Comparison of ENCODE assay signal across 10 cellular contexts in the genomic region with DNA sequence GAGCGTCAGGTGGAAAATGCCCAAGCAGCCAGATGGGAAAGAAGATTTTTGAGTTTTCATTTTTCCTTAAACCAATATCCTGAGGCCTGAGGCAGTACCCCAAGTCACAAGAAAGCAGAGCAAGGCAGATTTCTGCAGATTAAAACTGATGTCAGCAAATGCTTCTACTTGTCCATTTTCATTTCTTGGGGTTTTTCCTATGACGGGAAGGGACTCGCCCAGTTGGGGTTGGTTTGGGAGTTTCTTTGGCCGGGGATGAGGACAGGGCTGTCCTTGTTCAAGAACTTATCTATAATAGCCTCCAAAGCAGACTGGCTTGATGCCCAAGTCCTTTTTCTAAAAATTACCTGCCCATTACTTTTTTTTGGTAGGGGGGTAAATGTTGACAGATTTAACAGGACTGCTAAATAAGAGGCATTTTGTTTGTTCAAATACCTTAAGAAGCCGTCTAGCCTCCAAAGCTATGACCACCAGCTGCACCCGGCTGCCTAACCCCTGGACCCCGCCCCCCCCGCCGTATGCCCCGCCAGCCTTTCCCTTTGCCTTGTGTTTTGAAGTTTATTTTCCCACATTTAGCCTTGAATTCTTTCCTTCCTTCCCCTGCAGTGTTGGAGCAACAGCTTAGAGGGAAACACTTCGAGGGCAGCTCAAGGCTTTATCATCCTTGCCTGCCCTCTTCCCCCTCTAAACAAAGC. TPM values are rescaled to one million over a fixed set of nuclear protein-coding genes. Genes with fewer than 3 reads are reported as not detected.
DNase-seq lines count a peak whose midpoint lies in the region; ATAC-seq and TF ChIP-seq lines count a peak whose summit lies in the region.
"Had no signal": no experiment of that assay in that cellular context is flagged by ENCODE, and none has a peak within 500 bp of the region (broad histone marks: within the 10 kb centered on the region; RNA-seq: fewer than 3 reads in every experiment).

No MANE protein-coding gene starts in this region.

- H3K9me3 Mint-ChIP-seq in activated CD4-positive, alpha-beta T cell treated with anti-CD3 and anti-CD28 coated beads for 36 hours (ENCODE audit: low read depth): no peaks in the 10 kb centered on the region
- H3K9me3 Mint-ChIP-seq in activated CD4-positive, alpha-beta memory T cell treated with anti-CD3 and anti-CD28 coated beads for 36 hours: no peaks in the 10 kb centered on the region

- peaks cover 2% of the 10 kb centered on the region for H3K27me3 Mint-ChIP-seq in activated CD4-positive, alpha-beta T cell treated with anti-CD3 and anti-CD28 coated beads for 36 hours
- no peaks in the 10 kb centered on the region for H3K27me3 Mint-ChIP-seq in activated CD4-positive, alpha-beta memory T cell treated with anti-CD3 and anti-CD28 coated beads for 36 hours

- TF ChIP-seq CTCF in esophagus squamous epithelium (IDR thresholded peaks at IDR 0.05): no peak
- TF ChIP-seq CTCF in spleen (IDR thresholded peaks at IDR 0.05 in 8 of 11, conservative IDR thresholded peaks at IDR 0.05 in 3 of 11): no peak

- 32 to 37% methylated on average over 11 of the region's 11 CpGs for WGBS in esophagus squamous epithelium, 2 donors
- WGBS in spleen, 5 donors: 32 to 56% (median 37%) methylated on average over 11 of the region's 11 CpGs

- TF ChIP-seq POLR2A in esophagus squamous epithelium (IDR thresholded peaks at IDR 0.05) (no peak), spleen (IDR thresholded peaks at IDR 0.05) (no peak)

- H3K27ac Mint-ChIP-seq in activated CD4-positive, alpha-beta T cell treated with anti-CD3 and anti-CD28 coated beads for 36 hours: peak overlapping the region; percentile 81
- H3K27ac Mint-ChIP-seq in activated CD4-positive, alpha-beta memory T cell treated with anti-CD3 and anti-CD28 coated beads for 36 hours: peak overlapping the region; percentile 88

- POLR2A ChIA-PET in activated CD4-positive, alpha-beta T cell treated with anti-CD3 and anti-CD28 coated beads for 36 hours (lab: Charles Lee): interaction anchor here (0.6 to 0.7 kb wide), 3 partner anchors 17 to 1320 kb away, joined by 3 read pairs; no protein-coding TSS in a partner anchor
- POLR2A ChIA-PET in activated CD4-positive, alpha-beta memory T cell treated with anti-CD3 and anti-CD28 coated beads for 36 hours (lab: Charles Lee): no interaction called here
- POLR2A ChIA-PET in HEK293T (lab: Yijun Ruan, JAX): no interaction called here

- H3K4me1 ChIP-seq in esophagus squamous epithelium: peaks cover 0 to 68% (median 14%) of the 10 kb centered on the region in 3 donors
- peaks cover 4 to 73% (median 53%) of the 10 kb centered on the region in 6 donors for H3K4me1 ChIP-seq in spleen

- peaks cover 60% of the 10 kb centered on the region for H3K4me1 Mint-ChIP-seq in activated CD4-positive, alpha-beta T cell treated with anti-CD3 and anti-CD28 coated beads for 36 hours
- H3K4me1 Mint-ChIP-seq in activated CD4-positive, alpha-beta memory T cell treated with anti-CD3 and anti-CD28 coated beads for 36 hours (ENCODE audit: low read depth): peaks cover 63% of the 10 kb centered on the region

- no peak for DNase-seq in activated CD4-positive, alpha-beta T cell treated with anti-CD3 and anti-CD28 coated beads for 36 hours
- no peak for DNase-seq in activated CD4-positive, alpha-beta T cell treated with anti-CD3 and anti-CD28 coated beads, Interleukin-2, amount 50 U/mL, for 1 hour
- peak; percentile 32 for DNase-seq in activated CD4-positive, alpha-beta memory T cell treated with anti-CD3 and anti-CD28 coated beads for 36 hours
- DNase-seq in esophagus squamous epithelium (lab: John Stamatoyannopoulos, UW): no peak
- no peak for DNase-seq in spleen
- DNase-seq in HEK293T (ENCODE audit: extremely low spot score): no peak
- DNase-seq: DMS53 had no signal

- CTCF ChIA-PET in activated CD4-positive, alpha-beta T cell treated with anti-CD3 and anti-CD28 coated beads for 36 hours (lab: Charles Lee): interaction anchor here (0.6 to 1.5 kb wide), 4 partner anchors 9 to 76 kb away, joined by 3 to 6 read pairs (median 4); no protein-coding TSS in a partner anchor
- CTCF ChIA-PET in activated CD4-positive, alpha-beta memory T cell treated with anti-CD3 and anti-CD28 coated beads for 36 hours (lab: Charles Lee): interaction anchor here (1.4 to 2.7 kb wide), 3 partner anchors 61 to 83 kb away, joined by 3 to 15 read pairs (median 4); no protein-coding TSS in a partner anchor
- CTCF ChIA-PET in HEK293T (lab: Yijun Ruan, JAX): no interaction called here

- H3K9me3 ChIP-seq in esophagus squamous epithelium (no peaks in the 10 kb centered on the region), spleen (peaks cover 0 to 5% (median 0%) of the 10 kb centered on the region in 8 donors)

- H3K27me3 ChIP-seq in esophagus squamous epithelium (peaks cover 0 to 44% (median 0%) of the 10 kb centered on the region in 4 donors), spleen (replicated peaks in 1 of 7) (peaks cover 0 to 37% (median 0%) of the 10 kb centered on the region in 7 donors)

- H3K36me3 ChIP-seq in esophagus squamous epithelium (no peaks in the 10 kb centered on the region), spleen (no peaks in the 10 kb centered on the region)

- intact Hi-C loops in activated CD4-positive, alpha-beta T cell treated with anti-CD3 and anti-CD28 coated beads for 36 hours (cut with DNase I, micrococcal nuclease): loop anchor here (5.0 kb wide), 2 partner anchors 706 to 1846 kb away; partner anchors contain the start of genes MOCS1 (in 1 of the 2), NFYA (in 1 of the 2) and OARD1 (in 1 of the 2)
- intact Hi-C loops in activated CD4-positive, alpha-beta memory T cell treated with anti-CD3 and anti-CD28 coated beads for 36 hours (cut with micrococcal nuclease): loop anchor here (5.0 kb wide), 4 partner anchors 39 to 1846 kb away; partner anchors contain the start of genes NFYA and OARD1
- intact Hi-C loops in esophagus squamous epithelium (cut with DNase I): no loop called here
- intact Hi-C loops in spleen (cut with DNase I; ENCODE audit: low total_unique reads): no loop called here

- ATAC-seq in activated CD4-positive, alpha-beta T cell treated with anti-CD3 and anti-CD28 coated beads for 36 hours: no peak
- ATAC-seq in HG03457 (IDR thresholded peaks at IDR 0.05; ENCODE audit: unreplicated experiment): no peak
- no peak for ATAC-seq in GM18909 (IDR thresholded peaks at IDR 0.05; ENCODE audit: poor library complexity, unreplicated experiment)

- H3K4me3 Mint-ChIP-seq in activated CD4-positive, alpha-beta T cell treated with anti-CD3 and anti-CD28 coated beads for 36 hours: peak overlapping the region; percentile 86
- H3K4me3 Mint-ChIP-seq in activated CD4-positive, alpha-beta memory T cell treated with anti-CD3 and anti-CD28 coated beads for 36 hours: peak overlapping the region; percentile 78

- peaks cover 44% of the 10 kb centered on the region for H3K36me3 Mint-ChIP-seq in activated CD4-positive, alpha-beta T cell treated with anti-CD3 and anti-CD28 coated beads for 36 hours (ENCODE audit: low read depth)
- peaks cover 41% of the 10 kb centered on the region for H3K36me3 Mint-ChIP-seq in activated CD4-positive, alpha-beta memory T cell treated with anti-CD3 and anti-CD28 coated beads for 36 hours

- H3K27ac ChIP-seq in esophagus squamous epithelium (peak overlapping the region; percentile 10 to 80 (median 46)), spleen (peak overlapping the region in 7 of 8 donors; percentile 41 to 79 (median 63))

- peak overlapping the region in 3 of 4 donors; percentile 55 to 79 (median 66) for H3K4me3 ChIP-seq in esophagus squamous epithelium
- H3K4me3 ChIP-seq in spleen: peak overlapping the region in 6 of 8 donors; percentile 1 to 79 (median 52)

TF ChIP-seq in HEK293T, 16 proteins besides CTCF, POLR2A, EP300 and RAD21:
- TF ChIP-seq SUZ12 (IDR thresholded peaks at IDR 0.05) (no peak), TARDBP (IDR thresholded peaks at IDR 0.05) (no peak), FOXM1 (IDR thresholded peaks at IDR 0.05; ENCODE audit: borderline replicate concordance) (no peak), L3MBTL2 (conservative IDR thresholded peaks at IDR 0.05) (no peak), ZNF384 (IDR thresholded peaks at IDR 0.05) (no peak), HDGF (IDR thresholded peaks at IDR 0.05; ENCODE audit: borderline replicate concordance) (no peak), LEF1 (IDR thresholded peaks at IDR 0.05; ENCODE audit: borderline replicate concordance) (no peak), NFRKB (IDR thresholded peaks at IDR 0.05) (no peak), PKNOX1 (IDR thresholded peaks at IDR 0.05) (no peak), ARNT (IDR thresholded peaks at IDR 0.05) (no peak), ELF4 (IDR thresholded peaks at IDR 0.05) (no peak), FOXA1 (IDR thresholded peaks at IDR 0.05) (no peak), SP1 (IDR thresholded peaks at IDR 0.05) (no peak), CTBP1 (IDR thresholded peaks at IDR 0.05; ENCODE audit: borderline replicate concordance) (no peak), BHLHE40 (IDR thresholded peaks at IDR 0.05; ENCODE audit: borderline replicate concordance) (no peak), FOXK2 (IDR thresholded peaks at IDR 0.05) (no peak)

RNA-seq across cellular contexts. Expression of gene KCNK5, which starts 2.5 kb away (rescaled TPM):
- total RNA-seq in activated CD4-positive, alpha-beta T cell treated with anti-CD3 and anti-CD28 coated beads for 36 hours: 10 to 100 TPM; 12.7 to 15.8 TPM
- 10 to 100 TPM; 16.2 to 16.5 TPM for total RNA-seq in activated CD4-positive, alpha-beta memory T cell treated with anti-CD3 and anti-CD28 coated beads for 36 hours
- 10 to 100 TPM in 2 of 4 donors, 1 to 10 TPM in 2; 6.1 to 11.0 (median 8.7) TPM for total RNA-seq in esophagus squamous epithelium
- 1 to 10 TPM; 1.5 to 5.9 (median 4.2) TPM for total RNA-seq in spleen
- polyA plus RNA-seq in spleen: 1 to 10 TPM in 1 of 3 donors, under 1 TPM in 2; 0.52 to 1.6 (median 0.96) TPM
- total RNA-seq: A172 had no signal

Comparison
In these comparisons a context has a peak if more than half of its experiments do, and no peak if none do; other contexts are left out.
1. intact Hi-C loops: an anchor here in activated CD4-positive, alpha-beta T cell treated with anti-CD3 and anti-CD28 coated beads for 36 hours (5.0 kb wide) and activated CD4-positive, alpha-beta memory T cell treated with anti-CD3 and anti-CD28 coated beads for 36 hours (5.0 kb wide); none called in esophagus squamous epithelium and spleen.